ENCODE assay signal across 8 cellular contexts in genomic region chr19:3359850-3360493, GRCh38. TPM values are rescaled to one million over a fixed set of nuclear protein-coding genes. Genes with fewer than 3 reads are reported as not detected.
A peak's percentile ranks its signal among the peaks of the same experiment; 100 is the strongest.
DNase-seq lines count a peak whose midpoint lies in the region; ATAC-seq and TF ChIP-seq lines count a peak whose summit lies in the region.

No MANE protein-coding gene starts in this region.

- TF ChIP-seq POLR2A in body of pancreas (IDR thresholded peaks at IDR 0.05) (no peak), lower leg skin (IDR thresholded peaks at IDR 0.05) (no peak), testis (IDR thresholded peaks at IDR 0.05) (no peak)

- peak; percentile 71 for DNase-seq in activated effector memory CD4-positive, alpha-beta T cell treated with anti-CD3 and anti-CD28 coated beads, Interleukin-2, amount 50 U/mL, for 16 hours
- no peak for DNase-seq in activated effector memory CD4-positive, alpha-beta T cell treated with Interleukin-2 at 50 U/mL for 16 hours
- peak in 1 of 4 donors; percentile 25 for DNase-seq in body of pancreas
- no peak for DNase-seq in lower leg skin (ENCODE audit: low spot score in 2 of 2)
- DNase-seq in testis, result no peak
- DNase-seq in occipital lobe (lab: John Stamatoyannopoulos, UW), result no peak

- intact Hi-C loops in body of pancreas (cut with DNase I) (no loop called here), lower leg skin (cut with DNase I; ENCODE audit: low total_unique reads) (no loop called here), testis (cut with DNase I; ENCODE audit: low total_unique reads) (loop anchor here (10.0 kb wide), 1 partner anchor 65 kb away; no protein-coding TSS in a partner anchor)

- H3K27me3 ChIP-seq in OCI-LY3 (ENCODE audit: low read depth, low read length) (peaks cover 17% of the 10 kb centered on the region), body of pancreas (no peaks in the 10 kb centered on the region), testis (no peaks in the 10 kb centered on the region)

- 0% methylated on average over 41 of the region's 101 CpGs; no CpG with 5 or more reads in 1 of the 2 donors for WGBS in body of pancreas, 2 donors
- WGBS in lower leg skin, 2 donors, result 0% methylated on average over 7 to 18 of the region's 101 CpGs
- WGBS in testis, 2 donors, result 0 to 2% methylated on average over 3 to 25 of the region's 101 CpGs

- peak overlapping the region; percentile 99 for H3K9ac ChIP-seq in OCI-LY3 (ENCODE audit: low read length)

- 0 out of 2 replicates have a peak, but pooled peaks cover 7% of the 10 kb centered on the region for H4K20me1 ChIP-seq in OCI-LY3 (ENCODE audit: insufficient read depth, low read length)

- H3K27ac ChIP-seq in OCI-LY3 (ENCODE audit: low read length) (peak overlapping the region; percentile 70), body of pancreas (peak overlapping the region; percentile 97 to 99 (median 99)), testis (peak overlapping the region; percentile 91 to 97)

- no peaks in the 10 kb centered on the region for H3K36me3 ChIP-seq in OCI-LY3 (replicated peaks; ENCODE audit: low read depth, low read length)
- no peaks in the 10 kb centered on the region for H3K36me3 ChIP-seq in body of pancreas (replicated peaks in 1 of 2; ENCODE audit: insufficient read depth in 1 of 2, low read depth in 2 of 2)
- H3K36me3 ChIP-seq in testis (ENCODE audit: low read depth, missing control alignments), result no peaks in the 10 kb centered on the region

- H3K4me3 ChIP-seq in OCI-LY3 (ENCODE audit: low read length) (peak overlapping the region; percentile 87), body of pancreas (peak overlapping the region; percentile 60 to 92), lower leg skin (ENCODE audit: low read depth, poor library complexity, severe bottlenecking) (peak overlapping the region; percentile 87), testis (peak overlapping the region; percentile 83 to 93)

- no peaks in the 10 kb centered on the region for H3K9me3 ChIP-seq in OCI-LY3 (ENCODE audit: insufficient read depth, low read length)
- no peaks in the 10 kb centered on the region for H3K9me3 ChIP-seq in body of pancreas
- H3K9me3 ChIP-seq in testis, result no peaks in the 10 kb centered on the region

- H2AFZ ChIP-seq in OCI-LY3 (ENCODE audit: low read depth, low read length), result 0 out of 2 replicates have a peak overlapping the region, but pooled peaks have one; percentile 27

- H3K4me1 ChIP-seq in OCI-LY3 (ENCODE audit: low read length), result peaks cover 22% of the 10 kb centered on the region
- H3K4me1 ChIP-seq in body of pancreas, result peaks cover 50% of the 10 kb centered on the region
- peaks cover 26% of the 10 kb centered on the region for H3K4me1 ChIP-seq in testis

- no peak for TF ChIP-seq CTCF in OCI-LY3 (IDR thresholded peaks at IDR 0.05; ENCODE audit: low read depth, low read length)
- no peak for TF ChIP-seq CTCF in body of pancreas (IDR thresholded peaks at IDR 0.05)
- TF ChIP-seq CTCF in lower leg skin (IDR thresholded peaks at IDR 0.05), result no peak
- no peak for TF ChIP-seq CTCF in testis (IDR thresholded peaks at IDR 0.05)

- peaks cover 37% of the 10 kb centered on the region for H3K79me2 ChIP-seq in OCI-LY3 (ENCODE audit: low read length)

- peak overlapping the region; percentile 96 for H3K4me2 ChIP-seq in OCI-LY3 (ENCODE audit: low read length)

- ATAC-seq in body of pancreas (peak; percentile 43), HG02870 (IDR thresholded peaks at IDR 0.05; ENCODE audit: unreplicated experiment) (no peak)

RNA-seq across cellular contexts. Expression of gene NFIC, which starts 6.4 kb away (rescaled TPM):
- 100 to 1,000 TPM; 178 to 186 TPM for total RNA-seq in body of pancreas
- total RNA-seq in lower leg skin, result 100 to 1,000 TPM; 102 to 236 (median 158) TPM
- 100 to 1,000 TPM; 113 to 127 TPM for total RNA-seq in testis
- 56.5 TPM for polyA plus RNA-seq in testis (ENCODE audit: insufficient read depth, low read depth, low replicate concordance)
- total RNA-seq in occipital lobe, result 6.6 TPM

Comparison
In these comparisons a context has a peak if more than half of its experiments do, and no peak if none do; other contexts are left out.
1. RNA of gene NFIC, which starts 6.4 kb away (total RNA-seq): 178 to 186 TPM in body of pancreas, 102 to 236 TPM in lower leg skin and 113 to 127 TPM in testis; 6.6 TPM in occipital lobe (single experiment); every median in the first group is over 10 times any median in the second.
2. Peak in every context shown above with its lines, with median percentiles within 50 percentile points of each other: H3K27ac ChIP-seq and H3K4me3 ChIP-seq.